In genomic region chr7:128071801-128072200, GRCh38 we compare ENCODE assay signal across 20 cellular contexts.
"Had no signal": no experiment of that assay in that cellular context is flagged by ENCODE, and none has a peak within 500 bp of the region (broad histone marks: within the 10 kb centered on the region; RNA-seq: fewer than 3 reads in every experiment).

No MANE protein-coding gene starts in this region.

- H3K4me1 Mint-ChIP-seq: endodermal cell had no signal

- H3K9me3 ChIP-seq: left ventricle myocardium inferior, lower lobe of right lung, suprapubic skin, thyroid gland, upper lobe of left lung, vagina had no signal

- H3K4me2 ChIP-seq: hepatocyte had no signal

- H3K4me1 ChIP-seq: suprapubic skin, thyroid gland, vagina had no signal

- H2AFZ ChIP-seq: hepatocyte had no signal

- H3K27me3 Mint-ChIP-seq: memory B cell had no signal

- H3K4me3 ChIP-seq: coronary artery, hepatocyte, left ventricle myocardium inferior, lower lobe of right lung, suprapubic skin, thyroid gland, upper lobe of left lung, vagina had no signal

- FAIRE-seq: kidney, small intestine had no signal

- H3K9me3 Mint-ChIP-seq: endodermal cell, memory B cell, nephron had no signal

- H3K27me3 ChIP-seq: hepatocyte, suprapubic skin, thyroid gland, upper lobe of left lung, vagina had no signal

- DNase-seq: effector CD4-positive, alpha-beta T cell; endodermal cell; foreskin melanocyte; head of caudate nucleus; kidney; left cardiac atrium; left ventricle myocardium inferior; lower lobe of right lung; small intestine; stimulated activated CD4-positive, alpha-beta T cell treated with anti-CD3 and anti-CD28 coated beads, Interleukin-12 subunit alpha, Interleukin-12 subunit beta, amount 100 ng/mL, for 4 hours; stimulated activated naive CD8-positive, alpha-beta T cell treated with anti-CD3 and anti-CD28 coated beads, Interleukin-15, Interleukin-2, amounts not matched to agents 100 U/mL and 50 U/mL, for 24 hours; thyroid gland; upper lobe of left lung had no signal

- H3K4me3 Mint-ChIP-seq: endodermal cell, memory B cell, mesothelial cell of epicardium, nephron had no signal

- ATAC-seq: left cardiac atrium; lower lobe of right lung; stimulated activated naive CD8-positive, alpha-beta T cell treated with anti-CD3 and anti-CD28 coated beads, Interleukin-15, Interleukin-2, amounts not matched to agents 100 U/mL and 50 U/mL, for 24 hours had no signal

- H3K27ac ChIP-seq: coronary artery, hepatocyte, left ventricle myocardium inferior, lower lobe of right lung, suprapubic skin, thyroid gland, upper lobe of left lung, vagina had no signal

- H3K27ac Mint-ChIP-seq: endodermal cell, memory B cell, mesothelial cell of epicardium, nephron had no signal
